ENCODE assay signal across 31 cellular contexts in genomic region chr5:112956606-112957005, GRCh38.
"Had no signal": no experiment of that assay in that cellular context is flagged by ENCODE, and none has a peak within 500 bp of the region (broad histone marks: within the 10 kb centered on the region; RNA-seq: fewer than 3 reads in every experiment).

No MANE protein-coding gene starts in this region.

- DNase-seq: activated CD4-positive, alpha-beta memory T cell treated with anti-CD3 and anti-CD28 coated beads, Interleukin-2, amount 10 ng/mL, durations not matched to agents 7 days and 5 days; activated CD4-positive, alpha-beta T cell treated with anti-CD3 and anti-CD28 coated beads for 1 hour; activated CD4-positive, alpha-beta T cell treated with anti-CD3 and anti-CD28 coated beads for 36 hours; activated CD4-positive, alpha-beta T cell treated with anti-CD3 and anti-CD28 coated beads for 48 hours; activated CD4-positive, alpha-beta T cell treated with anti-CD3 and anti-CD28 coated beads, Interleukin-2, amount 10 ng/mL, durations not matched to agents 7 days and 5 days; activated CD4-positive, alpha-beta T cell treated with anti-CD3 and anti-CD28 coated beads, Interleukin-2, amount 50 U/mL, for 48 hours; activated CD4-positive, CD25-positive, alpha-beta regulatory T cell; activated CD8-positive, alpha-beta memory T cell treated with anti-CD3 and anti-CD28 coated beads for 24 hours; activated CD8-positive, alpha-beta memory T cell treated with anti-CD3 and anti-CD28 coated beads, Interleukin-2, amount 10 ng/mL, durations not matched to agents 7 days and 5 days; activated CD8-positive, alpha-beta memory T cell treated with anti-CD3 and anti-CD28 coated beads, Interleukin-2, amount 50 U/mL, for 48 hours; activated CD8-positive, alpha-beta T cell treated with anti-CD3 and anti-CD28 coated beads, Interleukin-2, amount 10 ng/mL, durations not matched to agents 7 days and 5 days; activated effector memory CD4-positive, alpha-beta T cell treated with Interleukin-2 at 50 U/mL for 16 hours; activated gamma-delta T cell; activated naive CD4-positive, alpha-beta T cell treated with anti-CD3 and anti-CD28 coated beads, Interleukin-2, amount 10 ng/mL, durations not matched to agents 7 days and 5 days; activated naive CD4-positive, alpha-beta T cell treated with Interleukin-2 at 50 U/mL for 16 hours; activated naive CD8-positive, alpha-beta T cell treated with anti-CD3 and anti-CD28 coated beads, Interleukin-2, amount 10 ng/mL, durations not matched to agents 7 days and 5 days; activated naive CD8-positive, alpha-beta T cell treated with anti-CD3 and anti-CD28 coated beads, Interleukin-2, amount 50 U/mL, for 24 hours; activated T-cell treated with anti-CD3 and anti-CD28 coated beads, Interleukin-2, amount 50 U/mL, for 24 hours; activated T-cell treated with anti-CD3 and anti-CD28 coated beads, Interleukin-2, amount 50 U/mL, for 48 hours; aorta; body of pancreas; brain microvascular endothelial cell; central memory CD4-positive, alpha-beta T cell; T-helper 2 cell; T-helper 9 cell; WERI-Rb-1 had no signal

- FAIRE-seq: astrocyte, TTC549 had no signal

- H3K9me3 ChIP-seq: body of pancreas, breast epithelium had no signal

- ATAC-seq: activated CD4-positive, alpha-beta T cell treated with anti-CD3 and anti-CD28 coated beads for 36 hours; activated CD4-positive, CD25-positive, alpha-beta regulatory T cell treated with anti-CD3 and anti-CD28 coated beads, Interleukin-2, amount 50 U/mL, for 24 hours; activated CD8-positive, alpha-beta memory T cell treated with anti-CD3 and anti-CD28 coated beads, Interleukin-2, amount 10 ng/mL, durations not matched to agents 7 days and 5 days; activated CD8-positive, alpha-beta T cell treated with anti-CD3 and anti-CD28 coated beads, Interleukin-2, amount 10 ng/mL, durations not matched to agents 7 days and 5 days; activated naive CD8-positive, alpha-beta T cell treated with anti-CD3 and anti-CD28 coated beads, Interleukin-2, amount 50 U/mL, for 24 hours; body of pancreas; WTC11 had no signal

- H3K27me3 ChIP-seq: body of pancreas, brain microvascular endothelial cell, breast epithelium had no signal

- H3K36me3 ChIP-seq: brain microvascular endothelial cell, breast epithelium, WERI-Rb-1 had no signal

- H3K4me1 ChIP-seq: breast epithelium had no signal

- H3K27ac ChIP-seq: body of pancreas, brain microvascular endothelial cell, breast epithelium, WERI-Rb-1 had no signal

- H3K4me3 ChIP-seq: body of pancreas, breast epithelium had no signal
